Comparison of ENCODE assay signal across 1 cellular context in the genomic region with DNA sequence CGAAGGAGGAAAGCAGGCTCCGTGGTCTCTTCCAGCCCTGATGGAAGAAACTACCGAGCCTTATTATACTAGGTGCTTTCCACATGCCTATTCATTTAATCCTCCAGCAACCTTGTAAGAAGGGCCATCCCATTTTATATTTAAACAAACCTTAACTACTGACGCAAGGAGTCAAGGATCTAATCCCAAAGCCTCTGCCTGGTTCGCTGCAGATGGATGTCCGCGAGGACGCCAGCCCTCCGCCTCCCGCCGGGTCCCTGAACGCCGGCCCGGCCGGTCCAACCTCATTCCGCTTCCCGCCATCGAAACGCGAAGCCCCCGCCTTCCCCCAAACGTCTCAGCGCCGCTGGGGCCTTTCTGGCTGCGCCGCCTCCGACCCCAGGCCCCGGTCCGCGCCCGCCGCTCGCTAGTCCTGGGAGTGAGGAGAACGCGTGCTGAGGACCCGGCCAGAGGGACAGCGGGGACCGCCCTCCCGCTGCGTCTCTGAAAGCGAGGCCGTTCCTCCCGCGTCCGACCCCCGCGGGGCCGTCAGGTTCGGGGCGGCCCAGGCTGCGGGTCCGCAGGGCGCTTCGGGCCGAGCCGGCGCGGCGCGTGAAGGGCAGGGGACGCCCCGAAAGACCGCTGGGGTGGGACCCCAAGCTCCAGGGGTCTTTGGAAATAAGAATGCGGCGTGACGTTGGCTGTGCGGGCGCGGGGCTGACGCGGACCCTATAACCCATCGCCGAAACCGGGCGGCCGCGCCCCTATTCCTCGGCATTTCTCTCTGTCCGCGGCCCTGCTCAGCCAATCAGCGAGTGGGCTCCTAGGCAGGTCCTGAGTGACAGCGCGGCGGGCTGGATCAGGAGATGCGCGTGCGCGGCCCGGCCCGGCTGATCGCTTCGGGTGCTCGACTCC.
TF ChIP-seq lines count a peak whose summit lies in the region.

No MANE protein-coding gene starts in this region.

TF ChIP-seq in HepG2, 621 proteins besides CTCF, POLR2A, EP300 and RAD21 (continued from another document and continues in another):
- TF ChIP-seq, protein P1, sequence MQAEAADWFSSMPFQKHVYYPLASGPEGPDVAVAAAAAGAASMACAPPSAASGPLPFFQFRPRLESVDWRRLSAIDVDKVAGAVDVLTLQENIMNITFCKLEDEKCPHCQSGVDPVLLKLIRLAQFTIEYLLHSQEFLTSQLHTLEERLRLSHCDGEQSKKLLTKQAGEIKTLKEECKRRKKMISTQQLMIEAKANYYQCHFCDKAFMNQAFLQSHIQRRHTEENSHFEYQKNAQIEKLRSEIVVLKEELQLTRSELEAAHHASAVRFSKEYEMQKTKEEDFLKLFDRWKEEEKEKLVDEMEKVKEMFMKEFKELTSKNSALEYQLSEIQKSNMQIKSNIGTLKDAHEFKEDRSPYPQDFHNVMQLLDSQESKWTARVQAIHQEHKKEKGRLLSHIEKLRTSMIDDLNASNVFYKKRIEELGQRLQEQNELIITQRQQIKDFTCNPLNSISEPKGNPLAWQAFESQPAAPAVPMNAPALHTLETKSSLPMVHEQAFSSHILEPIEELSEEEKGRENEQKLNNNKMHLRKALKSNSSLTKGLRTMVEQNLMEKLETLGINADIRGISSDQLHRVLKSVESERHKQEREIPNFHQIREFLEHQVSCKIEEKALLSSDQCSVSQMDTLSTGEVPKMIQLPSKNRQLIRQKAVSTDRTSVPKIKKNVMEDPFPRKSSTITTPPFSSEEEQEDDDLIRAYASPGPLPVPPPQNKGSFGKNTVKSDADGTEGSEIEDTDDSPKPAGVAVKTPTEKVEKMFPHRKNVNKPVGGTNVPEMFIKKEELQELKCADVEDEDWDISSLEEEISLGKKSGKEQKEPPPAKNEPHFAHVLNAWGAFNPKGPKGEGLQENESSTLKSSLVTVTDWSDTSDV (CRISPR knock-in tag; IDR thresholded peaks at IDR 0.05) = no peak
- TF ChIP-seq ZNF331 (CRISPR knock-in tag; IDR thresholded peaks at IDR 0.05) (no peak), TEAD3 (CRISPR knock-in tag; optimal IDR thresholded peaks at IDR 0.05; ENCODE audit: borderline replicate concordance) (no peak), CREB1 (IDR thresholded peaks at IDR 0.05) (peak; percentile 22; the same call in 1 of the 2 replicates), CREB1 (CRISPR knock-in tag; IDR thresholded peaks at IDR 0.05) (no peak), JUNB (CRISPR knock-in tag; IDR thresholded peaks at IDR 0.05; ENCODE audit: borderline replicate concordance) (no peak), ZFP36L1 (CRISPR knock-in tag; IDR thresholded peaks at IDR 0.05) (no peak), BHLHE40 (IDR thresholded peaks at IDR 0.05; ENCODE audit: low read length) (no peak), SAP130 (CRISPR knock-in tag; IDR thresholded peaks at IDR 0.05; ENCODE audit: low read depth) (peak; percentile 13; the same call in 1 of the 2 replicates), POLR2G (IDR thresholded peaks at IDR 0.05; ENCODE audit: low read depth, low read length) (peak; percentile 46; the same call in 1 of the 2 replicates), ZNF777 (CRISPR knock-in tag; IDR thresholded peaks at IDR 0.05) (0 out of 2 replicates have a peak, but pooled peaks have one; percentile 60), ZNF776 (CRISPR knock-in tag; IDR thresholded peaks at IDR 0.05) (no peak; the same call in 1 of the 2 replicates), ATF7-NPFF (CRISPR knock-in tag; IDR thresholded peaks at IDR 0.05; ENCODE audit: low read depth) (peak; percentile 74), MTA1 (CRISPR knock-in tag; IDR thresholded peaks at IDR 0.05; ENCODE audit: borderline replicate concordance) (peak; percentile 24; the same call in 1 of the 2 replicates), ARHGAP35 (CRISPR knock-in tag; IDR thresholded peaks at IDR 0.05; ENCODE audit: borderline replicate concordance) (peak; percentile 40; the same call in 1 of the 2 replicates), ZNF572 (CRISPR knock-in tag; IDR thresholded peaks at IDR 0.05) (no peak), YEATS2 (CRISPR knock-in tag; IDR thresholded peaks at IDR 0.05; ENCODE audit: borderline replicate concordance) (no peak; the same call in 1 of the 2 replicates), ZNF782 (CRISPR knock-in tag; IDR thresholded peaks at IDR 0.05; ENCODE audit: borderline replicate concordance) (0 out of 2 replicates have a peak, but pooled peaks have one; percentile 64), ZFP82 (CRISPR knock-in tag; IDR thresholded peaks at IDR 0.05; ENCODE audit: borderline replicate concordance) (0 out of 2 replicates have a peak, but pooled peaks have one; percentile 13), ZNF546 (CRISPR knock-in tag; conservative IDR thresholded peaks at IDR 0.05) (peak; percentile 59; the same call in 1 of the 2 replicates), GATAD2A (CRISPR knock-in tag; IDR thresholded peaks at IDR 0.05) (no peak), CCDC6 (CRISPR knock-in tag; IDR thresholded peaks at IDR 0.05) (no peak), TEAD2 (CRISPR knock-in tag; IDR thresholded peaks at IDR 0.05) (no peak), RXRB (CRISPR knock-in tag; IDR thresholded peaks at IDR 0.05; ENCODE audit: borderline replicate concordance) (0 out of 2 replicates have a peak, but pooled peaks have one; percentile 8), ETV5 (CRISPR knock-in tag; IDR thresholded peaks at IDR 0.05; ENCODE audit: borderline replicate concordance) (no peak), ZKSCAN8 (CRISPR knock-in tag; IDR thresholded peaks at IDR 0.05; ENCODE audit: borderline replicate concordance) (no peak), REXO4 (CRISPR knock-in tag; IDR thresholded peaks at IDR 0.05; ENCODE audit: borderline replicate concordance) (0 out of 2 replicates have a peak, but pooled peaks have one; percentile 40), ERF (CRISPR knock-in tag; IDR thresholded peaks at IDR 0.05) (0 out of 2 replicates have a peak, but pooled peaks have one; percentile 24), TBX3 (IDR thresholded peaks at IDR 0.05; ENCODE audit: borderline replicate concordance) (no peak), FOXM1 (CRISPR knock-in tag; IDR thresholded peaks at IDR 0.05) (no peak), JUN (CRISPR knock-in tag; IDR thresholded peaks at IDR 0.05) (peak; percentile 33; the same call in 1 of the 2 replicates), HOXA9 (CRISPR knock-in tag; IDR thresholded peaks at IDR 0.05; ENCODE audit: borderline replicate concordance) (0 out of 2 replicates have a peak, but pooled peaks have one; percentile 8), SOX13 (IDR thresholded peaks at IDR 0.05) (no peak), SOX13 (CRISPR knock-in tag; conservative IDR thresholded peaks at IDR 0.05 in 1 of 2, IDR thresholded peaks at IDR 0.05 in 1 of 2) (no peak)
- TF ChIP-seq, protein P2, sequence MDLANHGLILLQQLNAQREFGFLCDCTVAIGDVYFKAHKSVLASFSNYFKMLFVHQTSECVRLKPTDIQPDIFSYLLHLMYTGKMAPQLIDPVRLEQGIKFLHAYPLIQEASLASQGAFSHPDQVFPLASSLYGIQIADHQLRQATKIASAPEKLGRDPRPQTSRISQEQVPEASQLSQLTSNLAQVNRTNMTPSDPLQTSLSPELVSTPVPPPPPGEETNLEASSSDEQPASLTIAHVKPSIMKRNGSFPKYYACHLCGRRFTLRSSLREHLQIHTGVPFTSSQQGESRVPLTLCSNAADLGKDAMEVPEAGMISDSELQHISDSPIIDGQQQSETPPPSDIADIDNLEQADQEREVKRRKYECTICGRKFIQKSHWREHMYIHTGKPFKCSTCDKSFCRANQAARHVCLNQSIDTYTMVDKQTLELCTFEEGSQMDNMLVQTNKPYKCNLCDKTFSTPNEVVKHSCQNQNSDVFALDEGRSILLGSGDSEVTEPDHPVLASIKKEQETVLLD (CRISPR knock-in tag; IDR thresholded peaks at IDR 0.05; ENCODE audit: low read depth) = 0 out of 2 replicates have a peak, but pooled peaks have one; percentile 51
- TF ChIP-seq, protein P3, sequence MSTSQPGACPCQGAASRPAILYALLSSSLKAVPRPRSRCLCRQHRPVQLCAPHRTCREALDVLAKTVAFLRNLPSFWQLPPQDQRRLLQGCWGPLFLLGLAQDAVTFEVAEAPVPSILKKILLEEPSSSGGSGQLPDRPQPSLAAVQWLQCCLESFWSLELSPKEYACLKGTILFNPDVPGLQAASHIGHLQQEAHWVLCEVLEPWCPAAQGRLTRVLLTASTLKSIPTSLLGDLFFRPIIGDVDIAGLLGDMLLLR (CRISPR knock-in tag; IDR thresholded peaks at IDR 0.05) = peak; percentile 10; the same call in 1 of the 2 replicates
- TF ChIP-seq, protein P4, sequence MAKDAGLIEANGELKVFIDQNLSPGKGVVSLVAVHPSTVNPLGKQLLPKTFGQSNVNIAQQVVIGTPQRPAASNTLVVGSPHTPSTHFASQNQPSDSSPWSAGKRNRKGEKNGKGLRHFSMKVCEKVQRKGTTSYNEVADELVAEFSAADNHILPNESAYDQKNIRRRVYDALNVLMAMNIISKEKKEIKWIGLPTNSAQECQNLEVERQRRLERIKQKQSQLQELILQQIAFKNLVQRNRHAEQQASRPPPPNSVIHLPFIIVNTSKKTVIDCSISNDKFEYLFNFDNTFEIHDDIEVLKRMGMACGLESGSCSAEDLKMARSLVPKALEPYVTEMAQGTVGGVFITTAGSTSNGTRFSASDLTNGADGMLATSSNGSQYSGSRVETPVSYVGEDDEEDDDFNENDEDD (CRISPR knock-in tag; IDR thresholded peaks at IDR 0.05; ENCODE audit: borderline replicate concordance) = peak; percentile 69; the same call in 1 of the 2 replicates
- TF ChIP-seq, protein P5, sequence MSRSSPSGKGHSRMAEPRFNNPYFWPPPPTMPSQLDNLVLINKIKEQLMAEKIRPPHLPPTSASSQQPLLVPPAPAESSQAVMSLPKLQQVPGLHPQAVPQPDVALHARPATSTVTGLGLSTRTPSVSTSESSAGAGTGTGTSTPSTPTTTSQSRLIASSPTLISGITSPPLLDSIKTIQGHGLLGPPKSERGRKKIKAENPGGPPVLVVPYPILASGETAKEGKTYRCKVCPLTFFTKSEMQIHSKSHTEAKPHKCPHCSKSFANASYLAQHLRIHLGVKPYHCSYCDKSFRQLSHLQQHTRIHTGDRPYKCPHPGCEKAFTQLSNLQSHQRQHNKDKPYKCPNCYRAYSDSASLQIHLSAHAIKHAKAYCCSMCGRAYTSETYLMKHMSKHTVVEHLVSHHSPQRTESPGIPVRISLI (CRISPR knock-in tag; IDR thresholded peaks at IDR 0.05; ENCODE audit: borderline replicate concordance) = no peak
- TF ChIP-seq, protein P6, sequence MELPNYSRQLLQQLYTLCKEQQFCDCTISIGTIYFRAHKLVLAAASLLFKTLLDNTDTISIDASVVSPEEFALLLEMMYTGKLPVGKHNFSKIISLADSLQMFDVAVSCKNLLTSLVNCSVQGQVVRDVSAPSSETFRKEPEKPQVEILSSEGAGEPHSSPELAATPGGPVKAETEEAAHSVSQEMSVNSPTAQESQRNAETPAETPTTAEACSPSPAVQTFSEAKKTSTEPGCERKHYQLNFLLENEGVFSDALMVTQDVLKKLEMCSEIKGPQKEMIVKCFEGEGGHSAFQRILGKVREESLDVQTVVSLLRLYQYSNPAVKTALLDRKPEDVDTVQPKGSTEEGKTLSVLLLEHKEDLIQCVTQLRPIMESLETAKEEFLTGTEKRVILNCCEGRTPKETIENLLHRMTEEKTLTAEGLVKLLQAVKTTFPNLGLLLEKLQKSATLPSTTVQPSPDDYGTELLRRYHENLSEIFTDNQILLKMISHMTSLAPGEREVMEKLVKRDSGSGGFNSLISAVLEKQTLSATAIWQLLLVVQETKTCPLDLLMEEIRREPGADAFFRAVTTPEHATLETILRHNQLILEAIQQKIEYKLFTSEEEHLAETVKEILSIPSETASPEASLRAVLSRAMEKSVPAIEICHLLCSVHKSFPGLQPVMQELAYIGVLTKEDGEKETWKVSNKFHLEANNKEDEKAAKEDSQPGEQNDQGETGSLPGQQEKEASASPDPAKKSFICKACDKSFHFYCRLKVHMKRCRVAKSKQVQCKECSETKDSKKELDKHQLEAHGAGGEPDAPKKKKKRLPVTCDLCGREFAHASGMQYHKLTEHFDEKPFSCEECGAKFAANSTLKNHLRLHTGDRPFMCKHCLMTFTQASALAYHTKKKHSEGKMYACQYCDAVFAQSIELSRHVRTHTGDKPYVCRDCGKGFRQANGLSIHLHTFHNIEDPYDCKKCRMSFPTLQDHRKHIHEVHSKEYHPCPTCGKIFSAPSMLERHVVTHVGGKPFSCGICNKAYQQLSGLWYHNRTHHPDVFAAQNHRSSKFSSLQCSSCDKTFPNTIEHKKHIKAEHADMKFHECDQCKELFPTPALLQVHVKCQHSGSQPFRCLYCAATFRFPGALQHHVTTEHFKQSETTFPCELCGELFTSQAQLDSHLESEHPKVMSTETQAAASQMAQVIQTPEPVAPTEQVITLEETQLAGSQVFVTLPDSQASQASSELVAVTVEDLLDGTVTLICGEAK (IDR thresholded peaks at IDR 0.05) = no peak
- TF ChIP-seq, protein P6 (CRISPR knock-in tag; IDR thresholded peaks at IDR 0.05) = peak; percentile 34; the same call in 1 of the 2 replicates
- TF ChIP-seq, protein P7, sequence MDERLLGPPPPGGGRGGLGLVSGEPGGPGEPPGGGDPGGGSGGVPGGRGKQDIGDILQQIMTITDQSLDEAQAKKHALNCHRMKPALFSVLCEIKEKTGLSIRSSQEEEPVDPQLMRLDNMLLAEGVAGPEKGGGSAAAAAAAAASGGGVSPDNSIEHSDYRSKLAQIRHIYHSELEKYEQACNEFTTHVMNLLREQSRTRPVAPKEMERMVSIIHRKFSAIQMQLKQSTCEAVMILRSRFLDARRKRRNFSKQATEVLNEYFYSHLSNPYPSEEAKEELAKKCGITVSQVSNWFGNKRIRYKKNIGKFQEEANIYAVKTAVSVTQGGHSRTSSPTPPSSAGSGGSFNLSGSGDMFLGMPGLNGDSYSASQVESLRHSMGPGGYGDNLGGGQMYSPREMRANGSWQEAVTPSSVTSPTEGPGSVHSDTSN (CRISPR knock-in tag; IDR thresholded peaks at IDR 0.05) = peak; percentile 83
